Comparison of ENCODE assay signal across 8 cellular contexts in the genomic region with DNA sequence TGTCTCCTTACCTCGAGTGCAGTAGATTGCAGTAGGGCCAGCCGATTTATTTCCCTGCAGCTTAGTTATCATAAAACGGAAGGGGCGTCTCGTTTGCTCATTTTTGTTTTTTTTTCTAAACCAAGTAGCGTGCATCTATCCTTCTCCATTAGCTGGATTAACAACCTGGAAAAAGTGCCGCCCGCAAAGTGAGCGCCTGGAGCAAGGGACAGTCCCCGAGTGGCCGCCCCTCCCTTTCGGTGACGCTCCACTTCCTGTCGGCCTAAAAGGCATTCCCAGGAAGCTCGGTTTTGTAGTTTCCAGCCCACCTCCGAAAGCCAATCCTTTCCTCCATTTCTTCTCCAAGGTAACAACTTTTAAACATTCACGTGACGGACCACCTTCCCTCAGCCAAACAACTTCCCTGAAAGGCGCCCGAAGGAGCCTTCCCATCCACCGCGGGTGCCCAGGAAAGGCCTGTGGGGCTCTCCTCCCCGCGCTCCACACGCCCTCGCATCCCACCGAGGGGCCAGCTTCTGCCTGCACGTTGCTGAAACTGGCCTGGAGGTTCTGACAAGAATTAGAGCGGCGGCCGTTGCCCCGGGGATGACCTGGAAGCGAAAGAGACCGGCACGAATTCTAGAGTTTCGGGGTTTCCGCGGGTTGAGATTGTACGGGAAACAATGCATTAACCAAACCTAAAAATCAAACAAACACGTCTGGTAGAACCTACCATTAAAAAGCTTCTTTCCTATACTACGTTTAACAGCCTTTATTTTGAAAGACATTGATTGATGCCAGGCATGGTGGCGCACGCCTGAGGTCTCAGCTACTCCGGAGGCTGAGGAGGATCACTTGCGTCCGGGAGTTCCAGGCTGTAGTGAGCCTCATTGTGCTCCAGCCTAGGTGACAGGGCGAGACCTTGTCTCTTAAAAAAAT. TPM values are rescaled to one million over a fixed set of nuclear protein-coding genes. Genes with fewer than 3 reads are reported as not detected.
DNase-seq lines count a peak whose midpoint lies in the region; ATAC-seq and TF ChIP-seq lines count a peak whose summit lies in the region.

A gene with protein sequence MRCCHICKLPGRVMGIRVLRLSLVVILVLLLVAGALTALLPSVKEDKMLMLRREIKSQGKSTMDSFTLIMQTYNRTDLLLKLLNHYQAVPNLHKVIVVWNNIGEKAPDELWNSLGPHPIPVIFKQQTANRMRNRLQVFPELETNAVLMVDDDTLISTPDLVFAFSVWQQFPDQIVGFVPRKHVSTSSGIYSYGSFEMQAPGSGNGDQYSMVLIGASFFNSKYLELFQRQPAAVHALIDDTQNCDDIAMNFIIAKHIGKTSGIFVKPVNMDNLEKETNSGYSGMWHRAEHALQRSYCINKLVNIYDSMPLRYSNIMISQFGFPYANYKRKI (minus strand): TSS at position 221 of the 918 bp plus-strand sequence. CDS start 6,085 bp downstream, outside the sequence.

- H3K4me3 ChIP-seq in Panc1 (ENCODE audit: low read depth in 2 of 2, low read length in 2 of 2) (peak within 1 kb of the TSS; percentile 85 to 93), fibroblast of lung (replicated peaks in 1 of 4; ENCODE audit: control extremely low read depth in 1 of 4, insufficient read depth in 1 of 4, low read depth in 3 of 4, low read length in 4 of 4) (peak within 1 kb of the TSS; percentile 87 to 97 (median 94))

- H3K27ac ChIP-seq in Panc1 (ENCODE audit: low read length): peak within 1 kb of the TSS; percentile 94
- peak within 1 kb of the TSS; percentile 96 for H3K27ac ChIP-seq in fibroblast of lung (ENCODE audit: insufficient read depth, low read length)

- peak; percentile 44 for ATAC-seq in GM21717 (IDR thresholded peaks at IDR 0.05; ENCODE audit: unreplicated experiment)
- peak; percentile 86 for ATAC-seq in Panc1
- ATAC-seq in activated T-helper 17 cell treated with anti-CD3 and anti-CD28 coated beads, Interleukin-2, amount 50 U/mL, for 72 hours (replicated peaks): peak; percentile 18
- peak; percentile 8 to 11 for ATAC-seq in naive B cell (ENCODE audit: low read depth in 2 of 2)

- in situ Hi-C loops in Panc1 (cut with HindIII; ENCODE audit: low pct_unique_long_range_greater_than_20kb, low sequenced_read_pairs): no loop called here

- H3K9me3 ChIP-seq in Panc1 (ENCODE audit: control insufficient read depth, insufficient read depth, low read depth, low read length): no peaks in the 10 kb centered on the region
- no peaks in the 10 kb centered on the region for H3K9me3 ChIP-seq in fibroblast of lung (ENCODE audit: control insufficient read depth, insufficient read depth, low read depth, low read length)

- H3K4me1 ChIP-seq in Panc1 (ENCODE audit: control insufficient read depth, insufficient read depth, low read length) (peaks cover 4% of the 10 kb centered on the region; the same call in 1 of the 2 replicates), fibroblast of lung (ENCODE audit: control insufficient read depth, extremely low read depth, insufficient read depth, low read length) (peaks cover 5% of the 10 kb centered on the region)

- H3K27me3 ChIP-seq in Panc1 (ENCODE audit: control insufficient read depth, insufficient read depth, low read length): no peaks in the 10 kb centered on the region
- H3K27me3 ChIP-seq in fibroblast of lung (ENCODE audit: control insufficient read depth, insufficient read depth, low read length): no peaks in the 10 kb centered on the region

- DNase-seq in DMS53 treated with DMSO at 0.1 percent for 48 hours (lab: John Stamatoyannopoulos, UW; ENCODE audit: unreplicated experiment) (peak; percentile 98), KG1 (lab: John Stamatoyannopoulos, UW) (peak; percentile 42), Panc1 (ENCODE audit: low read depth, low spot score) (peak; percentile 32), fibroblast of lung (ENCODE audit: low read depth in 2 of 2) (peak; percentile 70 to 85), naive B cell (peak; percentile 57)
- peak; percentile 39 to 66 (median 54) for DNase-seq in stimulated activated naive CD4-positive, alpha-beta T cell (lab: John Stamatoyannopoulos, UW)

- CTCF ChIA-PET in Panc1 (lab: Charles Lee): interaction anchor here (0.6 kb wide), 2 partner anchors 312 to 436 kb away, joined by 3 read pairs; no protein-coding TSS in a partner anchor

- peak within 1 kb of the TSS; percentile 95 for H2AFZ ChIP-seq in fibroblast of lung (ENCODE audit: low read length)

- H4K20me1 ChIP-seq in fibroblast of lung (ENCODE audit: control insufficient read depth, extremely low read depth, insufficient read depth, low read length): no peaks in the 10 kb centered on the region

- BruUV-seq in Panc1 (replicated peaks; lab: Mats Ljungman, UMichigan): TSS peak; percentile 70

- peak within 1 kb of the TSS; percentile 95 for H3K4me3 Mint-ChIP-seq in activated T-helper 17 cell treated with anti-CD3 and anti-CD28 coated beads, Interleukin-2, amount 50 U/mL, for 72 hours
- peak within 1 kb of the TSS; percentile 91 to 100 (median 98) for H3K4me3 Mint-ChIP-seq in naive B cell

- peaks cover 42% of the 10 kb centered on the region for H3K36me3 Mint-ChIP-seq in activated T-helper 17 cell treated with anti-CD3 and anti-CD28 coated beads, Interleukin-2, amount 50 U/mL, for 72 hours (ENCODE audit: low read depth)
- peaks cover 8% of the 10 kb centered on the region in 2 donors for H3K36me3 Mint-ChIP-seq in naive B cell

- no peaks in the 10 kb centered on the region for H3K9me3 Mint-ChIP-seq in activated T-helper 17 cell treated with anti-CD3 and anti-CD28 coated beads, Interleukin-2, amount 50 U/mL, for 72 hours
- peaks cover 0 to 11% (median 6%) of the 10 kb centered on the region in 7 donors for H3K9me3 Mint-ChIP-seq in naive B cell

- H3K4me2 ChIP-seq in fibroblast of lung (ENCODE audit: extremely low read depth, insufficient read depth, low read length): peak within 1 kb of the TSS; percentile 100

- H3K27me3 Mint-ChIP-seq in activated T-helper 17 cell treated with anti-CD3 and anti-CD28 coated beads, Interleukin-2, amount 50 U/mL, for 72 hours: no peaks in the 10 kb centered on the region
- H3K27me3 Mint-ChIP-seq in naive B cell: no peaks in the 10 kb centered on the region

- peak within 1 kb of the TSS; percentile 99 for H3K27ac Mint-ChIP-seq in activated T-helper 17 cell treated with anti-CD3 and anti-CD28 coated beads, Interleukin-2, amount 50 U/mL, for 72 hours
- peak within 1 kb of the TSS; percentile 99 to 100 (median 100) for H3K27ac Mint-ChIP-seq in naive B cell

- POLR2A ChIA-PET in Panc1 (lab: Charles Lee): no interaction called here

- H3K9ac ChIP-seq in fibroblast of lung (ENCODE audit: insufficient read depth, low read length): peak within 1 kb of the TSS; percentile 95

- H3K36me3 ChIP-seq in Panc1 (ENCODE audit: control insufficient read depth, insufficient read depth, low read length): peaks cover 13% of the 10 kb centered on the region
- H3K36me3 ChIP-seq in fibroblast of lung (ENCODE audit: control insufficient read depth, insufficient read depth, low read length): no peaks in the 10 kb centered on the region

- H3K4me1 Mint-ChIP-seq in activated T-helper 17 cell treated with anti-CD3 and anti-CD28 coated beads, Interleukin-2, amount 50 U/mL, for 72 hours: peaks cover 21% of the 10 kb centered on the region
- peaks cover 28 to 35% (median 28%) of the 10 kb centered on the region in 3 donors for H3K4me1 Mint-ChIP-seq in naive B cell

- H3K79me2 ChIP-seq in fibroblast of lung (ENCODE audit: control insufficient read depth, insufficient read depth, low read length): peaks cover 35% of the 10 kb centered on the region

- TF ChIP-seq CTCF in Panc1 (IDR thresholded peaks at IDR 0.05): no peak
- no peak for TF ChIP-seq CTCF in fibroblast of lung (conservative IDR thresholded peaks at IDR 0.05 in 1 of 2, IDR thresholded peaks at IDR 0.05 in 1 of 2; ENCODE audit: low read depth in 1 of 2, low read length in 2 of 2)

- intact Hi-C loops in Panc1 (cut with micrococcal nuclease; ENCODE audit: unreplicated experiment): no loop called here

RNA-seq across cellular contexts. Expression of the gene that starts here (rescaled TPM):
- total RNA-seq in Panc1 (2021; ENCODE audit: unreplicated experiment) (9.8 TPM), fibroblast of lung (18.5 and 22.1 TPM in 2 replicates)
- 5.5 TPM for polyA plus RNA-seq in Panc1 (2012; ENCODE audit: insufficient read length)
- 1 to 10 TPM; 5.9 to 6.0 TPM for total RNA-seq in activated T-helper 17 cell treated with anti-CD3 and anti-CD28 coated beads, Interleukin-2, amount 50 U/mL, for 72 hours
- polyA plus RNA-seq in fibroblast of lung (25.2 and 43.7 TPM in 2 replicates), naive B cell (ENCODE audit: low read depth in 6 of 6) (1 to 10 TPM; 2.0 to 5.8 (median 2.4) TPM)
- 14.9 and 21.1 TPM in 2 replicates for polyA plus RNA-seq in fibroblast of lung (2012)
- 2.3 and 3.8 TPM in 2 replicates for polyA minus RNA-seq in fibroblast of lung (ENCODE audit: low replicate concordance)

Comparison
In these comparisons a context has a peak if more than half of its experiments do, and no peak if none do; other contexts are left out.
1. Peak in every context shown above with its lines: DNase-seq, ATAC-seq, H3K4me3 ChIP-seq and H3K27ac ChIP-seq.
2. DNase-seq: peak in every context shown above with its lines; median percentile 98 in DMS53 treated with DMSO at 0.1 percent for 48 hours; 78 in fibroblast of lung; 57 in naive B cell; 54 in stimulated activated naive CD4-positive, alpha-beta T cell; 42 in KG1; 32 in Panc1.
3. ATAC-seq: peak in every context shown above with its lines; median percentile 86 in Panc1; 44 in GM21717; 18 in activated T-helper 17 cell treated with anti-CD3 and anti-CD28 coated beads, Interleukin-2, amount 50 U/mL, for 72 hours; 10 in naive B cell.